Comparison of ENCODE assay signal across 9 cellular contexts in the genomic region with DNA sequence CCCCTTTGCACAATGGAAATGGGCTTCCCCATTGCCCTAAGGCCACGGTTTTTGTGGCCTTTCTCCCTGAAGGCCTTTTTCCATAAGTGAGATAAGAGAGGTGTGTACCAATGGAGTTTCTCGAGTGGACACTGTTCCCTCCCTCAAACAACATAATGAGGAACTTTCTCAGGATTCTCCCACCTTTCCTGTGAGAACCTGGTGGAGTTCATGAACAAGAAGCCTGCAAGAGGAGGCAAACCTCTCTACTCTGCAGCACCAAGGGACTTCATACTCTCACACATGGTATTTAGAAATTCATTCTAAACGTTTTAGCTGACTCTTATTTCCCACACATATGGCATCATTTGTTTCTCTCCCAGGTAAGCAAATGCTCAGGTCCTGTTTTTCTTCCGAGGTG.
"Had no signal": no experiment of that assay in that cellular context is flagged by ENCODE, and none has a peak within 500 bp of the region (broad histone marks: within the 10 kb centered on the region; RNA-seq: fewer than 3 reads in every experiment).

No MANE protein-coding gene starts in this region.

- H2AFZ ChIP-seq: GM23338 had no signal

- H3K27ac ChIP-seq: HL-60 had no signal

- H3K4me3 ChIP-seq: GM23338 had no signal

- ATAC-seq: GM23338, HepG2 had no signal

- FAIRE-seq: H1, H54, HepG2 had no signal

- DNase-seq: H9, HCEC 1CT, HFFc6, KG1 had no signal

- H3K4me2 ChIP-seq: GM23338 had no signal
